ENCODE assay signal across 13 cellular contexts in genomic region chr17:80817861-80818260, GRCh38.
DNase-seq lines count a peak whose midpoint lies in the region; ATAC-seq and TF ChIP-seq lines count a peak whose summit lies in the region.
"Had no signal": no experiment of that assay in that cellular context is flagged by ENCODE, and none has a peak within 500 bp of the region (broad histone marks: within the 10 kb centered on the region; RNA-seq: fewer than 3 reads in every experiment).

No MANE protein-coding gene starts in this region.

- H3K9me2 ChIP-seq in GM23248 (ENCODE audit: insufficient read depth) = no peaks in the 10 kb centered on the region

- H3K4me3 Mint-ChIP-seq in CD4-positive, CD25-positive, alpha-beta regulatory T cell = no peak overlapping the region
- H3K4me3 Mint-ChIP-seq in activated T-helper 2 cell treated with anti-CD3 and anti-CD28 coated beads, Interferon-gamma antibody, Interleukin-2, Interleukin-4, amounts not matched to agents 10 μg/mL and 5 μg/mL and 100 μg/mL, durations not matched to agents 14 hours and 24 hours and 36 hours (ENCODE audit: low read depth) = no peak overlapping the region
- no peak overlapping the region for H3K4me3 Mint-ChIP-seq in CD8-positive, alpha-beta T cell
- H3K4me3 Mint-ChIP-seq: T-cell had no signal

- no peaks in the 10 kb centered on the region for H3K9me3 ChIP-seq in CD4-positive, CD25-positive, alpha-beta regulatory T cell (ENCODE audit: control insufficient read depth in 2 of 2, low read length in 2 of 2)
- no peaks in the 10 kb centered on the region for H3K9me3 ChIP-seq in GM23248 (ENCODE audit: low read depth)
- no peaks in the 10 kb centered on the region for H3K9me3 ChIP-seq in CD8-positive, alpha-beta T cell (ENCODE audit: low read length)
- H3K9me3 ChIP-seq: esophagus muscularis mucosa had no signal

- H3F3A ChIP-seq in GM23248 (ENCODE audit: insufficient read depth) = no peaks in the 10 kb centered on the region

- TF ChIP-seq CTCF in CD8-positive, alpha-beta T cell (IDR thresholded peaks at IDR 0.05) = no peak

- H3K27ac Mint-ChIP-seq in CD4-positive, CD25-positive, alpha-beta regulatory T cell = peak overlapping the region in 2 of 3 donors; percentile 25 to 34
- peak overlapping the region; percentile 14 for H3K27ac Mint-ChIP-seq in activated T-helper 2 cell treated with anti-CD3 and anti-CD28 coated beads, Interferon-gamma antibody, Interleukin-2, Interleukin-4, amounts not matched to agents 10 μg/mL and 5 μg/mL and 100 μg/mL, durations not matched to agents 14 hours and 24 hours and 36 hours
- no peak overlapping the region for H3K27ac Mint-ChIP-seq in CD8-positive, alpha-beta T cell
- H3K27ac Mint-ChIP-seq: T-cell had no signal

- WGBS in GM23248 (ENCODE audit: low coverage in 1 of 2, low lambda C conversion rate in 2 of 2, missing lambda C conversion rate in 2 of 2), 2 experiments = 74 to 82% methylated on average over 10 of the region's 10 CpGs

- H3K36me3 Mint-ChIP-seq in CD4-positive, CD25-positive, alpha-beta regulatory T cell = peaks cover 22% of the 10 kb centered on the region
- peaks cover 69% of the 10 kb centered on the region for H3K36me3 Mint-ChIP-seq in activated T-helper 2 cell treated with anti-CD3 and anti-CD28 coated beads, Interferon-gamma antibody, Interleukin-2, Interleukin-4, amounts not matched to agents 10 μg/mL and 5 μg/mL and 100 μg/mL, durations not matched to agents 14 hours and 24 hours and 36 hours (ENCODE audit: low read depth)
- H3K36me3 Mint-ChIP-seq in CD8-positive, alpha-beta T cell = peaks cover 50% of the 10 kb centered on the region

- no peak overlapping the region for H3K4me2 ChIP-seq in GM23248 (ENCODE audit: unreplicated experiment)

- H3K36me3 ChIP-seq in CD4-positive, CD25-positive, alpha-beta regulatory T cell (ENCODE audit: control insufficient read depth, insufficient read depth, low read length) = peaks cover 5% of the 10 kb centered on the region
- H3K36me3 ChIP-seq in GM23248 (ENCODE audit: low read depth) = no peaks in the 10 kb centered on the region; the same call in 1 of the 2 replicates
- H3K36me3 ChIP-seq in CD8-positive, alpha-beta T cell (ENCODE audit: insufficient read depth, low read length) = peaks cover 2% of the 10 kb centered on the region

- H3K27me3 Mint-ChIP-seq in CD4-positive, CD25-positive, alpha-beta regulatory T cell = no peaks in the 10 kb centered on the region
- no peaks in the 10 kb centered on the region for H3K27me3 Mint-ChIP-seq in activated T-helper 2 cell treated with anti-CD3 and anti-CD28 coated beads, Interferon-gamma antibody, Interleukin-2, Interleukin-4, amounts not matched to agents 10 μg/mL and 5 μg/mL and 100 μg/mL, durations not matched to agents 14 hours and 24 hours and 36 hours (ENCODE audit: low read depth)
- H3K27me3 Mint-ChIP-seq in CD8-positive, alpha-beta T cell (ENCODE audit: low read depth) = no peaks in the 10 kb centered on the region
- H3K27me3 Mint-ChIP-seq: T-cell had no signal

- no peaks in the 10 kb centered on the region for H3K79me2 ChIP-seq in GM23248 (ENCODE audit: insufficient read depth)

- no peaks in the 10 kb centered on the region for H3K9me3 Mint-ChIP-seq in CD4-positive, CD25-positive, alpha-beta regulatory T cell
- no peaks in the 10 kb centered on the region for H3K9me3 Mint-ChIP-seq in activated T-helper 2 cell treated with anti-CD3 and anti-CD28 coated beads, Interferon-gamma antibody, Interleukin-2, Interleukin-4, amounts not matched to agents 10 μg/mL and 5 μg/mL and 100 μg/mL, durations not matched to agents 14 hours and 24 hours and 36 hours
- H3K9me3 Mint-ChIP-seq in CD8-positive, alpha-beta T cell = no peaks in the 10 kb centered on the region
- H3K9me3 Mint-ChIP-seq: T-cell had no signal

- CTCF ChIA-PET in CD8-positive, alpha-beta T cell (lab: Charles Lee) = interaction anchor here (1.2 kb wide), 1 partner anchor 82 kb away, joined by 3 read pairs; no protein-coding TSS in a partner anchor

- H3K4me1 Mint-ChIP-seq in CD4-positive, CD25-positive, alpha-beta regulatory T cell = peaks cover 0 to 29% (median 10%) of the 10 kb centered on the region in 4 donors
- H3K4me1 Mint-ChIP-seq in activated T-helper 2 cell treated with anti-CD3 and anti-CD28 coated beads, Interferon-gamma antibody, Interleukin-2, Interleukin-4, amounts not matched to agents 10 μg/mL and 5 μg/mL and 100 μg/mL, durations not matched to agents 14 hours and 24 hours and 36 hours (ENCODE audit: low read depth) = peaks cover 50% of the 10 kb centered on the region
- H3K4me1 Mint-ChIP-seq in CD8-positive, alpha-beta T cell (ENCODE audit: low read depth) = peaks cover 33% of the 10 kb centered on the region

- H3K4me3 ChIP-seq in CD4-positive, CD25-positive, alpha-beta regulatory T cell (ENCODE audit: low read depth, low read length) = no peak overlapping the region
- H3K4me3 ChIP-seq in GM23248 = no peak overlapping the region
- no peak overlapping the region for H3K4me3 ChIP-seq in CD8-positive, alpha-beta T cell (ENCODE audit: low read depth, low read length)
- H3K4me3 ChIP-seq: esophagus muscularis mucosa, GM12878 had no signal

- no peak for ATAC-seq in CD4-positive, CD25-positive, alpha-beta regulatory T cell (ENCODE audit: low read depth in 2 of 2)
- ATAC-seq in CD8-positive, alpha-beta T cell = no peak
- ATAC-seq: GM12878, T-cell had no signal

- no peak overlapping the region for H3K9ac ChIP-seq in GM23248

- H3K4me1 ChIP-seq in CD4-positive, CD25-positive, alpha-beta regulatory T cell (ENCODE audit: control insufficient read depth, insufficient read depth, low read length, poor library complexity, severe bottlenecking) = peaks cover 1% of the 10 kb centered on the region
- no peaks in the 10 kb centered on the region; the same call in 1 of the 2 replicates for H3K4me1 ChIP-seq in GM23248 (ENCODE audit: insufficient read depth)
- no peaks in the 10 kb centered on the region for H3K4me1 ChIP-seq in CD8-positive, alpha-beta T cell (ENCODE audit: insufficient read depth, low read length)
- H3K4me1 ChIP-seq: esophagus muscularis mucosa had no signal

- H3K27me3 ChIP-seq in CD4-positive, CD25-positive, alpha-beta regulatory T cell (ENCODE audit: control insufficient read depth, insufficient read depth, low read length) = no peaks in the 10 kb centered on the region
- no peaks in the 10 kb centered on the region for H3K27me3 ChIP-seq in GM23248 (replicated peaks; ENCODE audit: insufficient read depth)
- no peaks in the 10 kb centered on the region for H3K27me3 ChIP-seq in CD8-positive, alpha-beta T cell (ENCODE audit: insufficient read depth, low read length)
- H3K27me3 ChIP-seq: esophagus muscularis mucosa had no signal

- in situ Hi-C loops in GM23248 (cut with MboI) = no loop called here

- POLR2A ChIA-PET in CD8-positive, alpha-beta T cell (lab: Charles Lee) = no interaction called here

- no peak for DNase-seq in CD4-positive, CD25-positive, alpha-beta regulatory T cell
- peak; percentile 50 for DNase-seq in GM23248
- DNase-seq in activated T-helper 2 cell treated with anti-CD3 and anti-CD28 coated beads, Interferon-gamma antibody, Interleukin-2, Interleukin-4, amounts not matched to agents 10 μg/mL and 5 μg/mL and 100 μg/mL, durations not matched to agents 14 hours and 24 hours and 36 hours (ENCODE audit: low spot score) = no peak
- DNase-seq in kidney tubule cell (ENCODE audit: low spot score) = peak; percentile 48
- DNase-seq in CD8-positive, alpha-beta T cell = no peak
- no peak for DNase-seq in globus pallidus (ENCODE audit: low spot score)
- DNase-seq in cerebellar nuclear complex (lab: John Stamatoyannopoulos, UW) = no peak
- DNase-seq: caudate nucleus, Kasumi-1, NCI-H2081 treated with DMSO at 0.1 percent for 48 hours, T-cell had no signal

- H2AFZ ChIP-seq in GM23248 = no peak overlapping the region

- no peaks in the 10 kb centered on the region for H4K20me1 ChIP-seq in GM23248 (ENCODE audit: insufficient read depth)

- H3K27ac ChIP-seq in CD4-positive, CD25-positive, alpha-beta regulatory T cell (ENCODE audit: insufficient read depth, low read length, poor library complexity, severe bottlenecking) = no peak overlapping the region
- H3K27ac ChIP-seq in GM23248 = no peak overlapping the region
- H3K27ac ChIP-seq in CD8-positive, alpha-beta T cell (ENCODE audit: low read depth, low read length) = no peak overlapping the region
- H3K27ac ChIP-seq: esophagus muscularis mucosa had no signal

- intact Hi-C loops in activated T-helper 2 cell treated with anti-CD3 and anti-CD28 coated beads, Interferon-gamma antibody, Interleukin-2, Interleukin-4, amounts not matched to agents 10 μg/mL and 5 μg/mL and 100 μg/mL, durations not matched to agents 14 hours and 24 hours and 36 hours (cut with micrococcal nuclease) = loop anchor here (1.0 to 2.0 kb wide), 2 partner anchors 26 to 55 kb away; no protein-coding TSS in a partner anchor
- intact Hi-C loops in CD8-positive, alpha-beta T cell (cut with DNase I, micrococcal nuclease) = loop anchor here in 1 of 2 experiments (10.0 kb wide), 1 partner anchor 53 kb away; no protein-coding TSS in a partner anchor

Comparison
In these comparisons a context has a peak if more than half of its experiments do, and no peak if none do; other contexts are left out.
1. DNase-seq: peak in GM23248 (single experiment) and kidney tubule cell (single experiment); none in CD4-positive, CD25-positive, alpha-beta regulatory T cell (0 of 3), activated T-helper 2 cell treated with anti-CD3 and anti-CD28 coated beads, Interferon-gamma antibody, Interleukin-2, Interleukin-4, amounts not matched to agents 10 μg/mL and 5 μg/mL and 100 μg/mL, durations not matched to agents 14 hours and 24 hours and 36 hours (single experiment), CD8-positive, alpha-beta T cell (0 of 7), globus pallidus (single experiment) and cerebellar nuclear complex (0 of 2).